Comparison of ENCODE assay signal across 30 cellular contexts in the genomic region with DNA sequence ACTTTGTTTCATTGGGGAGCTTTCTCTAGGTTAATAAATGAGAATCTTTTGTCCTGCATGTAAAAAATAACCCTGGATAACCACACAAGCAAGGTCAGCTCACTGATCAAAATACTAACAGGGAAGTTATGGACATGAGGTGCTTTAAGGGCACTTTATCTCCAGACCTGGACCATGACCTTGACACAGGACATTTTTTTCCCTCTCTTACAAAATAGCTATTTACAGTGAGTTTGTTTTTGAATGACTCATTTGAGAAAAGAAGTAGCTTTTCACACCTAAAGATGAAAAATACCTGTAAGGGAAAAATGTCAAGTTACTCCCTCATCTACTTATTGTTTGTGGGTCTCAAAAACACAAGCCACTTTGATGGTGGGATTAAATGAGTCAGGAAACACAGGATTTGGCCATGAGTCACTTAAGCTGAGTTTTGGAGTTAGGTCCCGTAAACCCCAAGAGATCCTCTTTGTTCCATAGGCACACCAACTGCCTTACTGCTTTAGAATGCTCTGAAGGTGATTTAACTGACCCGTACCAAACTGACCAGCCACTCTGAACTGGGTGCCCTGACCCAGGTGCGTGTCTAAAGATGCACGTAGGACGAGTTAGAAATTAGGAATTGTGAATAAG.
"Had no signal": no experiment of that assay in that cellular context is flagged by ENCODE, and none has a peak within 500 bp of the region (broad histone marks: within the 10 kb centered on the region; RNA-seq: fewer than 3 reads in every experiment).

No MANE protein-coding gene starts in this region.

- H3K4me1 ChIP-seq: SJCRH30 had no signal

- H3K27ac ChIP-seq: brain microvascular endothelial cell, cardiac muscle cell, SJCRH30, VCaP had no signal

- H3K4me2 ChIP-seq: SK-N-SH had no signal

- H3K9ac ChIP-seq: SK-N-SH had no signal

- H3K9me2 ChIP-seq: SK-N-SH had no signal

- DNase-seq: activated CD4-positive, alpha-beta memory T cell treated with anti-CD3 and anti-CD28 coated beads, Interleukin-2, amount 10 ng/mL, durations not matched to agents 7 days and 5 days; activated CD4-positive, alpha-beta T cell treated with anti-CD3 and anti-CD28 coated beads, Interleukin-2, amount 10 ng/mL, durations not matched to agents 7 days and 5 days; activated CD4-positive, CD25-positive, alpha-beta regulatory T cell; activated gamma-delta T cell; activated naive CD4-positive, alpha-beta T cell treated with anti-CD3 and anti-CD28 coated beads for 36 hours; activated T-cell treated with anti-CD3 and anti-CD28 coated beads for 4 hours; activated T-cell treated with anti-CD3 and anti-CD28 coated beads, Interleukin-2, amount 50 U/mL, for 48 hours; amygdala; brain microvascular endothelial cell; Karpas-422; MM.1S; NCI-H1105 treated with DMSO at 0.1 percent for 48 hours; NCI-H1436 treated with DMSO at 0.1 percent for 48 hours; NCI-H187 treated with DMSO at 0.1 percent for 48 hours; NCI-H2081 treated with DMSO at 0.1 percent for 48 hours; NCI-H2227 treated with DMSO at 0.1 percent for 48 hours; NCI-H446 treated with DMSO at 0.1 percent for 48 hours; NCI-H524 treated with DMSO at 0.1 percent for 48 hours; NCI-H748 treated with DMSO at 0.1 percent for 48 hours; OCI-M1; RPMI8226; SK-N-SH; T-helper 1 cell had no signal

- H3K9me3 ChIP-seq: SJCRH30, SK-N-SH had no signal

- H3K4me3 ChIP-seq: cardiac muscle cell, K562, SJCRH30 had no signal

- ATAC-seq: activated T-helper 17 cell treated with anti-CD3 and anti-CD28 coated beads, Interleukin-2, amount 50 U/mL, for 72 hours; K562; Panc1; Right ventricle myocardium inferior had no signal

- H3K27me3 ChIP-seq: brain microvascular endothelial cell, cardiac muscle cell, SJCRH30 had no signal

- H3K36me3 ChIP-seq: brain microvascular endothelial cell, cardiac muscle cell, SJCRH30 had no signal
